12 cellular contexts compared by ENCODE assay signal in the genomic region with DNA sequence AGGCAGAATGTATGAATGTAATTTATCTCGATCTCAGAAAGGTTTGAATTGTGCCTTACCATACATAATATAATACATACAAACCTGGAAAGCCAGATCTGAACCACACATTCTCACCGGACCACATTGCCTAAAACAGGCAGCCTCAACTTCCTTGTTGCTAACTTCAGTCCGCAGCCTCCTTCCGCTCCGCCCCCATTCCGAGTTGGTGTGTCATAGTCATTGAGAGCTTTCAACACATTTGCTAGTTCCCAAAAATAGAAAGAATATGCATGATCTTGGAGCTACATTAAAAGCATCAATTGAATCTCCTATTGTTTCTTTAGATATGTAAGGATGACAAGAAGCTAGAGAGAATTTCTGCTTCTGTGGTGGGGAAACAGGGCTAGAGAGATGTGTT.
DNase-seq lines count a peak whose midpoint lies in the region; ATAC-seq and FAIRE-seq lines count a peak whose summit lies in the region.
"Had no signal": no experiment of that assay in that cellular context is flagged by ENCODE, and none has a peak within 500 bp of the region (broad histone marks: within the 10 kb centered on the region; RNA-seq: fewer than 3 reads in every experiment).

No MANE protein-coding gene starts in this region.

- H3K9me3 Mint-ChIP-seq in stimulated activated naive B cell treated with anti-CD40 and anti-IgM and Interleukin-4, amounts not matched to agents 10 μg/mL and 1 μg/mL and 100 μg/mL, for 72 hours: peaks cover 0 to 2% of the 10 kb centered on the region in 2 donors

- no peak for FAIRE-seq in small intestine (lab: Jason Lieb, UNC)
- FAIRE-seq: islet of Langerhans had no signal

- 85 to 92% (median 87%) methylated on average over 6 of the region's 6 CpGs for WGBS in small intestine, 3 donors

- peaks cover 16 to 18% of the 10 kb centered on the region in 2 donors for H3K36me3 Mint-ChIP-seq in stimulated activated naive B cell treated with anti-CD40 and anti-IgM and Interleukin-4, amounts not matched to agents 10 μg/mL and 1 μg/mL and 100 μg/mL, for 72 hours

- no peaks in the 10 kb centered on the region for H3K4me1 Mint-ChIP-seq in stimulated activated naive B cell treated with anti-CD40 and anti-IgM and Interleukin-4, amounts not matched to agents 10 μg/mL and 1 μg/mL and 100 μg/mL, for 72 hours

- peaks cover 0 to 2% of the 10 kb centered on the region in 2 donors for H3K4me1 ChIP-seq in small intestine (ENCODE audit: control insufficient read depth in 2 of 2, insufficient read depth in 1 of 2, low read depth in 1 of 2, low read length in 1 of 2)

- intact Hi-C loops in posterior vena cava (cut with DNase I): no loop called here

- DNase-seq in EL (peak; percentile 87), RPMI7951 (ENCODE audit: low read depth) (peak; percentile 86), fibroblast of the conjunctiva (ENCODE audit: low read depth) (peak; percentile 28), posterior vena cava (ENCODE audit: low spot score) (peak; percentile 83), small intestine (no peak)
- no peak for DNase-seq in stimulated activated naive B cell treated with anti-CD40 and anti-IgM and Interleukin-4, amounts not matched to agents 10 μg/mL and 1 μg/mL and 100 μg/mL, for 72 hours
- DNase-seq: NCI-H1105 treated with DMSO at 0.1 percent for 48 hours had no signal

- no peak overlapping the region for H3K4me3 Mint-ChIP-seq in stimulated activated naive B cell treated with anti-CD40 and anti-IgM and Interleukin-4, amounts not matched to agents 10 μg/mL and 1 μg/mL and 100 μg/mL, for 72 hours
- H3K4me3 Mint-ChIP-seq: dendritic cell treated with granulocyte-macrophage colony-stimulating factor and Interleukin-4, amounts not matched to agents 40 ng/mL and 50 ng/mL, for 4 days had no signal

- H3K36me3 ChIP-seq in small intestine (ENCODE audit: control insufficient read depth in 2 of 2, insufficient read depth in 2 of 2, low read length in 2 of 2): peaks cover 4 to 6% of the 10 kb centered on the region in 2 donors

- H3K27me3 Mint-ChIP-seq in stimulated activated naive B cell treated with anti-CD40 and anti-IgM and Interleukin-4, amounts not matched to agents 10 μg/mL and 1 μg/mL and 100 μg/mL, for 72 hours: no peaks in the 10 kb centered on the region
- H3K27me3 Mint-ChIP-seq: dendritic cell treated with granulocyte-macrophage colony-stimulating factor and Interleukin-4, amounts not matched to agents 40 ng/mL and 50 ng/mL, for 4 days had no signal

- no peak overlapping the region for H3K27ac Mint-ChIP-seq in stimulated activated naive B cell treated with anti-CD40 and anti-IgM and Interleukin-4, amounts not matched to agents 10 μg/mL and 1 μg/mL and 100 μg/mL, for 72 hours
- H3K27ac Mint-ChIP-seq: dendritic cell treated with granulocyte-macrophage colony-stimulating factor and Interleukin-4, amounts not matched to agents 40 ng/mL and 50 ng/mL, for 4 days had no signal

- no peaks in the 10 kb centered on the region for H3K27me3 ChIP-seq in small intestine (ENCODE audit: control insufficient read depth in 2 of 2, insufficient read depth in 2 of 2, low read length in 2 of 2)

- H3K9me3 ChIP-seq in small intestine (ENCODE audit: control insufficient read depth, low read depth): no peaks in the 10 kb centered on the region

- no peak overlapping the region for H3K4me3 ChIP-seq in small intestine (ENCODE audit: low read depth in 1 of 2, low read length in 2 of 2)
- H3K4me3 ChIP-seq: skin epidermis had no signal

- ATAC-seq in stimulated activated naive B cell treated with anti-CD40 and anti-IgM and Interleukin-4, amounts not matched to agents 10 μg/mL and 1 μg/mL and 100 μg/mL, for 72 hours (replicated peaks): no peak
- no peak for ATAC-seq in GM21576 (IDR thresholded peaks at IDR 0.05; ENCODE audit: unreplicated experiment)
- no peak for ATAC-seq in GM21360 (IDR thresholded peaks at IDR 0.05; ENCODE audit: unreplicated experiment)

- no peak overlapping the region for H3K27ac ChIP-seq in small intestine (ENCODE audit: low read depth in 1 of 2, low read length in 1 of 2)

Comparison
In these comparisons a context has a peak if more than half of its experiments do, and no peak if none do; other contexts are left out.
1. DNase-seq: peak in EL (single experiment), RPMI7951 (single experiment), fibroblast of the conjunctiva (single experiment) and posterior vena cava (single experiment); none in small intestine (single experiment) and stimulated activated naive B cell treated with anti-CD40 and anti-IgM and Interleukin-4, amounts not matched to agents 10 μg/mL and 1 μg/mL and 100 μg/mL, for 72 hours (single experiment).